34 cellular contexts compared by ENCODE assay signal in the genomic region with DNA sequence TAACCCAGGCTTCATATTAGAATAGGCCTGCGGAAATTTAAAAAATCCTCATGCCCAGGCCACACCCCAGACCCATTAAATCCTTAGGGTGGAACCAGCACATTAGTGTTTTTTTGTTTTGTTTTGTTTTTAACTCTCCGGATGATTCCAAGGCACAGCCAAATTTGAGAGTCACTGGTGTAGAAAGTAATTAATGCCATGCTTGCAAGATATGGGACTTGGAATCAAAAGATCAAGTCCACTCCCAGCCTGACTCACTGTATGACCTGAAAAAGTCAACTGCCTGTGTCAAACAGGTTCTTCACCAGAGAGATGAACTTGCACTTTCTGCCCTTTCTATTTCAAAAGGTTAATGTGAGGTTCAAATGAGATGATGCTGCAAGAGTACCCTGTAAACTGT.
"Had no signal": no experiment of that assay in that cellular context is flagged by ENCODE, and none has a peak within 500 bp of the region (broad histone marks: within the 10 kb centered on the region; RNA-seq: fewer than 3 reads in every experiment).

No MANE protein-coding gene starts in this region.

- ATAC-seq: activated naive CD4-positive, alpha-beta T cell treated with anti-CD3 and anti-CD28 coated beads, Interleukin-2, amount 50 U/mL, for 72 hours; gastroesophageal sphincter; heart right ventricle; T-helper 17 cell had no signal

- H3K27me3 ChIP-seq: ascending aorta, breast epithelium, cardiac muscle cell, colonic mucosa, esophagus muscularis mucosa, gastroesophageal sphincter, heart right ventricle had no signal

- FAIRE-seq: endometrium, endothelial cell of umbilical vein had no signal

- DNase-seq: activated B cell treated with CpG ODN at 0.5 μM for 24 hours; activated CD4-positive, alpha-beta memory T cell treated with anti-CD3 and anti-CD28 coated beads, Interleukin-2, amount 10 ng/mL, durations not matched to agents 7 days and 5 days; activated CD4-positive, alpha-beta T cell treated with anti-CD3 and anti-CD28 coated beads for 4 hours; activated CD4-positive, alpha-beta T cell treated with anti-CD3 and anti-CD28 coated beads, Interleukin-2, amount 10 ng/mL, durations not matched to agents 7 days and 5 days; activated CD4-positive, alpha-beta T cell treated with anti-CD3 and anti-CD28 coated beads, Interleukin-2, amount 50 U/mL, for 4 hours; activated CD4-positive, CD25-positive, alpha-beta regulatory T cell treated with anti-CD3 and anti-CD28 coated beads, Interleukin-2, amount 50 U/mL, for 72 hours; activated CD8-positive, alpha-beta memory T cell treated with anti-CD3 and anti-CD28 coated beads, Interleukin-2, amount 50 U/mL, for 48 hours; activated gamma-delta T cell; activated naive CD4-positive, alpha-beta T cell; activated naive CD4-positive, alpha-beta T cell treated with anti-CD3 and anti-CD28 coated beads, Interleukin-2, amount 10 ng/mL, durations not matched to agents 7 days and 5 days; activated naive CD8-positive, alpha-beta T cell treated with anti-CD3 and anti-CD28 coated beads, Interleukin-2, amount 10 ng/mL, durations not matched to agents 7 days and 5 days; activated T-cell treated with anti-CD3 and anti-CD28 coated beads for 4 hours; activated T-cell treated with anti-CD3 and anti-CD28 coated beads, Interleukin-2, amount 50 U/mL, for 24 hours; activated T-cell treated with anti-CD3 and anti-CD28 coated beads, Interleukin-2, amount 50 U/mL, for 72 hours; central memory CD4-positive, alpha-beta T cell; cerebellar nuclear complex; colonic mucosa; effector CD8-positive, alpha-beta T cell; foreskin melanocyte; heart right ventricle; T-helper 1 cell; T-helper 17 cell; T1000; WERI-Rb-1 had no signal

- H3K27ac ChIP-seq: ascending aorta, cardiac muscle cell, colonic mucosa, esophagus muscularis mucosa, gastroesophageal sphincter, heart right ventricle had no signal

- H3K27ac Mint-ChIP-seq: activated B cell treated with CpG ODN at 0.5 μM for 24 hours; activated CD4-positive, alpha-beta memory T cell treated with anti-CD3 and anti-CD28 coated beads, Interleukin-2, amount 10 ng/mL, durations not matched to agents 7 days and 5 days; activated CD4-positive, alpha-beta T cell treated with anti-CD3 and anti-CD28 coated beads, Interleukin-2, amount 10 ng/mL, durations not matched to agents 7 days and 5 days; activated naive CD4-positive, alpha-beta T cell treated with anti-CD3 and anti-CD28 coated beads, Interleukin-2, amount 10 ng/mL, durations not matched to agents 7 days and 5 days; activated naive CD4-positive, alpha-beta T cell treated with anti-CD3 and anti-CD28 coated beads, Interleukin-2, amount 50 U/mL, for 72 hours; activated naive CD8-positive, alpha-beta T cell treated with anti-CD3 and anti-CD28 coated beads, Interleukin-2, amount 10 ng/mL, durations not matched to agents 7 days and 5 days; activated T-cell treated with anti-CD3 and anti-CD28 coated beads, Interleukin-2, amount 50 U/mL, for 24 hours; activated T-cell treated with anti-CD3 and anti-CD28 coated beads, Interleukin-2, amount 50 U/mL, for 72 hours; T-helper 17 cell; T-helper 2 cell treated with Interferon-gamma antibody and Interleukin-4, amounts not matched to agents 5 μg/mL and 100 μg/mL, for 36 hours had no signal

- H3K4me3 Mint-ChIP-seq: activated B cell treated with CpG ODN at 0.5 μM for 24 hours; activated CD4-positive, alpha-beta memory T cell treated with anti-CD3 and anti-CD28 coated beads, Interleukin-2, amount 10 ng/mL, durations not matched to agents 7 days and 5 days; activated CD4-positive, alpha-beta T cell treated with anti-CD3 and anti-CD28 coated beads, Interleukin-2, amount 10 ng/mL, durations not matched to agents 7 days and 5 days; activated naive CD4-positive, alpha-beta T cell treated with anti-CD3 and anti-CD28 coated beads, Interleukin-2, amount 10 ng/mL, durations not matched to agents 7 days and 5 days; activated naive CD8-positive, alpha-beta T cell treated with anti-CD3 and anti-CD28 coated beads, Interleukin-2, amount 10 ng/mL, durations not matched to agents 7 days and 5 days; activated T-cell treated with anti-CD3 and anti-CD28 coated beads, Interleukin-2, amount 50 U/mL, for 24 hours; activated T-cell treated with anti-CD3 and anti-CD28 coated beads, Interleukin-2, amount 50 U/mL, for 72 hours; brain; T-helper 17 cell had no signal

- H3K4me3 ChIP-seq: ascending aorta, breast epithelium, cardiac muscle cell, colonic mucosa, esophagus muscularis mucosa, gastroesophageal sphincter, heart right ventricle had no signal

- H3K36me3 Mint-ChIP-seq: activated naive CD4-positive, alpha-beta T cell treated with anti-CD3 and anti-CD28 coated beads, Interleukin-2, amount 10 ng/mL, durations not matched to agents 7 days and 5 days; activated naive CD8-positive, alpha-beta T cell treated with anti-CD3 and anti-CD28 coated beads, Interleukin-2, amount 10 ng/mL, durations not matched to agents 7 days and 5 days; brain had no signal

- H3K9me3 ChIP-seq: ascending aorta, breast epithelium, colonic mucosa, esophagus muscularis mucosa, gastroesophageal sphincter, heart right ventricle had no signal

- H3K9me3 Mint-ChIP-seq: activated B cell treated with CpG ODN at 0.5 μM for 24 hours; activated T-cell treated with anti-CD3 and anti-CD28 coated beads, Interleukin-2, amount 50 U/mL, for 24 hours; T-helper 2 cell treated with Interferon-gamma antibody and Interleukin-4, amounts not matched to agents 5 μg/mL and 100 μg/mL, for 36 hours had no signal

- H3K4me1 ChIP-seq: ascending aorta, breast epithelium, colonic mucosa, esophagus muscularis mucosa, gastroesophageal sphincter, heart right ventricle had no signal

- H3K4me1 Mint-ChIP-seq: activated B cell treated with CpG ODN at 0.5 μM for 24 hours; activated CD4-positive, alpha-beta memory T cell treated with anti-CD3 and anti-CD28 coated beads, Interleukin-2, amount 10 ng/mL, durations not matched to agents 7 days and 5 days; activated CD4-positive, alpha-beta T cell treated with anti-CD3 and anti-CD28 coated beads, Interleukin-2, amount 10 ng/mL, durations not matched to agents 7 days and 5 days; activated naive CD4-positive, alpha-beta T cell treated with anti-CD3 and anti-CD28 coated beads, Interleukin-2, amount 10 ng/mL, durations not matched to agents 7 days and 5 days; T-helper 17 cell had no signal

- H3K27me3 Mint-ChIP-seq: activated B cell treated with CpG ODN at 0.5 μM for 24 hours; activated CD4-positive, alpha-beta memory T cell treated with anti-CD3 and anti-CD28 coated beads, Interleukin-2, amount 10 ng/mL, durations not matched to agents 7 days and 5 days; activated CD4-positive, alpha-beta T cell treated with anti-CD3 and anti-CD28 coated beads, Interleukin-2, amount 10 ng/mL, durations not matched to agents 7 days and 5 days; activated naive CD4-positive, alpha-beta T cell treated with anti-CD3 and anti-CD28 coated beads, Interleukin-2, amount 10 ng/mL, durations not matched to agents 7 days and 5 days; activated naive CD8-positive, alpha-beta T cell treated with anti-CD3 and anti-CD28 coated beads, Interleukin-2, amount 10 ng/mL, durations not matched to agents 7 days and 5 days; activated T-cell treated with anti-CD3 and anti-CD28 coated beads, Interleukin-2, amount 50 U/mL, for 24 hours; T-helper 17 cell had no signal

- H3K36me3 ChIP-seq: ascending aorta, breast epithelium, cardiac muscle cell, colonic mucosa, esophagus muscularis mucosa, gastroesophageal sphincter, heart right ventricle, WERI-Rb-1 had no signal
